Comparison of ENCODE assay signal across 8 cellular contexts in genomic region chr12:48814313-48815280, GRCh38. TPM values are rescaled to one million over a fixed set of nuclear protein-coding genes. Genes with fewer than 3 reads are reported as not detected.
DNase-seq lines count a peak whose midpoint lies in the region; ATAC-seq and TF ChIP-seq lines count a peak whose summit lies in the region.

No MANE protein-coding gene starts in this region.

- H3K27ac ChIP-seq in lung (ENCODE audit: low read depth in 1 of 2, low read length in 1 of 2), result peak overlapping the region; percentile 34 to 92

- no peaks in the 10 kb centered on the region for H3K27me3 ChIP-seq in lung (ENCODE audit: control insufficient read depth, insufficient read depth)

- H3K4me1 ChIP-seq in lung (ENCODE audit: control insufficient read depth in 2 of 2, insufficient read depth in 2 of 2, low read length in 2 of 2), result peaks cover 0 to 10% of the 10 kb centered on the region in 2 donors

- 0% methylated on average over 57 to 84 of the region's 84 CpGs for WGBS in lung, 2 donors

- ATAC-seq in GM18511 (IDR thresholded peaks at IDR 0.05; ENCODE audit: unreplicated experiment) (peak; percentile 84), HG03025 (IDR thresholded peaks at IDR 0.05; ENCODE audit: low FRiP score, unreplicated experiment) (peak; percentile 55), lung (ENCODE audit: insufficient read depth, low FRiP score) (peak; percentile 83)

- H3K9me3 ChIP-seq in lung (ENCODE audit: control insufficient read depth in 2 of 2, insufficient read depth in 1 of 2, low read length in 1 of 2), result no peaks in the 10 kb centered on the region

- peak; percentile 94 for DNase-seq in AG08395 (ENCODE audit: low spot score)
- peak; percentile 62 for DNase-seq in NCI-H2171 treated with DMSO at 0.1 percent for 48 hours (lab: John Stamatoyannopoulos, UW)
- DNase-seq in activated CD4-positive, alpha-beta T cell treated with anti-CD3 and anti-CD28 coated beads, Interleukin-2, amount 50 U/mL, for 24 hours (ENCODE audit: low read depth in 1 of 2, low spot score in 1 of 2), result peak; percentile 51 to 57
- peak; percentile 93 for DNase-seq in ecto neural progenitor cell (ENCODE audit: low spot score)
- DNase-seq in lung (ENCODE audit: low spot score), result peak; percentile 84
- DNase-seq in stimulated activated CD8-positive, alpha-beta memory T cell treated with anti-CD3 and anti-CD28 coated beads, Interleukin-12 subunit alpha, Interleukin-12 subunit beta, amount 100 ng/mL, for 1 hour (ENCODE audit: low read depth), result peak; percentile 44

- peak; percentile 99 for TF ChIP-seq CTCF in lung (IDR thresholded peaks at IDR 0.05; ENCODE audit: control extremely low read depth, extremely low read depth)

- H3K4me3 ChIP-seq in lung, result peak overlapping the region; percentile 65

- no peaks in the 10 kb centered on the region for H3K36me3 ChIP-seq in lung (ENCODE audit: control insufficient read depth in 2 of 2, insufficient read depth in 2 of 2, low read length in 2 of 2)

RNA-seq across cellular contexts. Expression of gene CACNB3, which starts 3.7 kb away (rescaled TPM):
- total RNA-seq in lung, result 10 to 100 TPM; 12.3 to 33.1 TPM
- 1 to 10 TPM; 8.3 to 9.9 TPM for polyA plus RNA-seq in lung

RNA-seq across cellular contexts. Expression of gene ADCY6, which starts 25.7 kb away (rescaled TPM):
- total RNA-seq in lung, result 10 to 100 TPM; 33.4 to 37.0 TPM
- 10 to 100 TPM; 14.4 to 19.0 TPM for polyA plus RNA-seq in lung

RNA-seq across cellular contexts. Expression of gene DDX23, which starts 37.4 kb away (rescaled TPM):
- 10 to 100 TPM; 62.9 to 86.7 TPM for total RNA-seq in lung
- 10 to 100 TPM; 36.6 to 60.5 TPM for polyA plus RNA-seq in lung

RNA-seq across cellular contexts. Expression of gene RND1, which starts 51.1 kb away (rescaled TPM):
- total RNA-seq in lung, result 1 to 10 TPM; 5.3 to 8.6 TPM
- polyA plus RNA-seq in lung, result 10 to 100 TPM; 22.0 to 80.5 TPM

Comparison
In these comparisons a context has a peak if more than half of its experiments do, and no peak if none do; other contexts are left out.
1. Peak in every context shown above with its lines: DNase-seq, ATAC-seq, H3K4me3 ChIP-seq and H3K27ac ChIP-seq.
2. DNase-seq: peak in every context shown above with its lines; median percentile 94 in AG08395; 93 in ecto neural progenitor cell; 84 in lung; 62 in NCI-H2171 treated with DMSO at 0.1 percent for 48 hours; 54 in activated CD4-positive, alpha-beta T cell treated with anti-CD3 and anti-CD28 coated beads, Interleukin-2, amount 50 U/mL, for 24 hours; 44 in stimulated activated CD8-positive, alpha-beta memory T cell treated with anti-CD3 and anti-CD28 coated beads, Interleukin-12 subunit alpha, Interleukin-12 subunit beta, amount 100 ng/mL, for 1 hour.